ENCODE assay signal across 9 cellular contexts in the genomic region with DNA sequence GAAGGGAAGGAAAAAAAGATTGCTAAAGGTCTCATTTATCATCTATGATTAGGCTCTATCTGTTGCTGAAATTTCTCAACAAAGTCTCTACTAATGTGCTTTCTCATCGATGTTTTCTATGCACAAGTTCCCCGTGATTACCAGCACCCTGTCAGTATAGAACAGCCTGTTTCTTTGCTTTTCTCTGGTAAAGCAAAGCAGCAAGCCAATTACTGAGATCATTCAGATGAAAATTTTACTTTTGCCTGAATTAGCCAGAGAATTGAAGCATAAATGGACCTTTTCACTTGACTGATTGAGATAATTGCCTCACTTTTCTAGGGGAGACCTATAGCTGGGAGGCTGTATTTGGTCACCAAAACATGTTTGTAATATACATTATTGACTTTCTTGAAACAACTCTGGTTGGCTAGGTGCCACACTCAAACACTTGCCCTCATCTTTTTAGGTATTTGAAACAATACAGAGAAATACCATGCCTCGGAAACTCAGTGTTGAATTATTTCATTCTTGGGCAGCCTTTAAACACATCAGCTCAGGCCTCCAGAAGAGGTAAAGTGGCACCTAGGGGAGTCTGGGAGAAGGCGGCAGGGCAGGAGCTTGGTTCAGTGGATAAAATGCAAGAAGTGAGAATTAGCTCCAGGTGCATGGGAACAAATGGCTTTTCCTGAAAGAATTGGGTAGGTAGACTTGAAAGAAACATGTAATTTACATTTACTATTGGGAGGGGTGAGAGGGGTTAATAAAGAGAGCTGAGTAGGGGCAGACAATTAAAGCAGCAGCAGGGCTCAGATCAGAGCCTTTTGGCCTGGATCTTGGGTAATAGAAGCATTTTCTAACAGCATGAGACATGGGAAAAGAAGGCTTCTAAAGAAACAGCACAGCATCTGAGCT.
DNase-seq lines count a peak whose midpoint lies in the region; ATAC-seq lines count a peak whose summit lies in the region.
"Had no signal": no experiment of that assay in that cellular context is flagged by ENCODE, and none has a peak within 500 bp of the region (broad histone marks: within the 10 kb centered on the region; RNA-seq: fewer than 3 reads in every experiment).

No MANE protein-coding gene starts in this region.

- DNase-seq in NCI-H1092 treated with DMSO at 0.1 percent for 48 hours (lab: John Stamatoyannopoulos, UW) (peak; percentile 16), NCI-H1092 (lab: John Stamatoyannopoulos, UW) (no peak), astrocyte of the hippocampus (ENCODE audit: low read depth, low spot score) (peak; percentile 28), superior temporal gyrus (ENCODE audit: extremely low spot score) (peak; percentile 14), OCI-M1 (lab: John Stamatoyannopoulos, UW) (no peak), 8988T (no peak)
- DNase-seq: activated CD4-positive, alpha-beta T cell treated with anti-CD3 and anti-CD28 coated beads, Interleukin-2, amount 50 U/mL, for 4 hours had no signal

- peak; percentile 27 for ATAC-seq in HG03432 (IDR thresholded peaks at IDR 0.05; ENCODE audit: unreplicated experiment)
- ATAC-seq in activated CD4-positive, CD25-positive, alpha-beta regulatory T cell treated with anti-CD3 and anti-CD28 coated beads, Interleukin-2, amount 50 U/mL, for 24 hours = no peak

Comparison
In these comparisons a context has a peak if more than half of its experiments do, and no peak if none do; other contexts are left out.
1. DNase-seq: peak in NCI-H1092 treated with DMSO at 0.1 percent for 48 hours (single experiment), astrocyte of the hippocampus (single experiment) and superior temporal gyrus (single experiment); none in NCI-H1092 (single experiment), OCI-M1 (single experiment) and 8988T (single experiment).